8 cellular contexts compared by ENCODE assay signal in the genomic region with DNA sequence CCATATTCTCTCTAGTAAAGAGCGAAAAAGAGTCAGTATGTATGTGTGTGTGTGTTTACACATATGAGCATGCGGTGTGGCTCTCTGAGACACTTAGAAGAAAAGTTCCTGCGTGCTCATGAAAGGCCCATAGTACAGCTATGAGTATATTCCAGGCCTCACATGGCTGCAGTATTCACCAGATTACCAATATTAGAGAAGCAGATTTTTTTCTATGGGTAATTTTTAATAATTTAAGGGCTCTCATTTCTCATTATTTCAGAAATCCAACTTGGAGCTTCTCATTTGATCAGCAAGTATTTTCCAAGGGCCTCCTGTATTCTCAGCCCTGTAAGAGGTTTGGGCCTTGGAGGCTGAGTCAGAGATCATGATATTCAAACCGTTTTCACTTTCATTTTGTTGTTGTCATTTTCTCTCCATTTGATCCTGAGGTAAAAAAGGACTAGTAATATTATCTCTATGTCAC.
DNase-seq lines count a peak whose midpoint lies in the region; ATAC-seq and TF ChIP-seq lines count a peak whose summit lies in the region.

No MANE protein-coding gene starts in this region.

- no peak for TF ChIP-seq EP300 in gastroesophageal sphincter (IDR thresholded peaks at IDR 0.05)

- peak overlapping the region in 1 of 2 donors; percentile 15 for H3K4me3 ChIP-seq in gastroesophageal sphincter
- no peak overlapping the region for H3K4me3 ChIP-seq in BE2C (ENCODE audit: low read depth, low read length)

- H3K9me3 ChIP-seq in gastroesophageal sphincter (no peaks in the 10 kb centered on the region), BE2C (no peaks in the 10 kb centered on the region)

- no peak for TF ChIP-seq CTCF in gastroesophageal sphincter (IDR thresholded peaks at IDR 0.05)
- TF ChIP-seq CTCF in BE2C (IDR thresholded peaks at IDR 0.05; ENCODE audit: low read depth, low read length), result no peak

- H3K27ac ChIP-seq in gastroesophageal sphincter, result peak overlapping the region in 2 of 4 donors; percentile 32 to 45

- H3K27me3 ChIP-seq in gastroesophageal sphincter (no peaks in the 10 kb centered on the region), BE2C (no peaks in the 10 kb centered on the region)

- TF ChIP-seq POLR2A in gastroesophageal sphincter (IDR thresholded peaks at IDR 0.05), result no peak

- H3K36me3 ChIP-seq in gastroesophageal sphincter, result no peaks in the 10 kb centered on the region
- H3K36me3 ChIP-seq in BE2C, result no peaks in the 10 kb centered on the region

- H3K4me1 ChIP-seq in gastroesophageal sphincter (peaks cover 0 to 11% (median 3%) of the 10 kb centered on the region in 3 donors), BE2C (no peaks in the 10 kb centered on the region)

- peak; percentile 18 for DNase-seq in HCEC 1CT
- DNase-seq in MV-4-11 (lab: John Stamatoyannopoulos, UW), result peak; percentile 45
- DNase-seq in astrocyte of the hippocampus (ENCODE audit: low read depth, low spot score), result peak; percentile 30
- peak; percentile 71 to 76 for DNase-seq in lung microvascular endothelial cell (ENCODE audit: low read depth in 2 of 2)
- DNase-seq in BE2C, result no peak
- no peak for DNase-seq in medulla oblongata (ENCODE audit: extremely low spot score)

- ATAC-seq in GM18511 (IDR thresholded peaks at IDR 0.05; ENCODE audit: unreplicated experiment), result peak; percentile 84
- no peak for ATAC-seq in gastroesophageal sphincter

- 34 to 43% methylated on average over 4 of the region's 4 CpGs for WGBS in gastroesophageal sphincter (ENCODE audit: low coverage in 1 of 2), 2 donors

Comparison
In these comparisons a context has a peak if more than half of its experiments do, and no peak if none do; other contexts are left out.
1. DNase-seq: peak in HCEC 1CT (single experiment), MV-4-11 (single experiment), astrocyte of the hippocampus (single experiment) and lung microvascular endothelial cell (2 of 2); none in BE2C (single experiment) and medulla oblongata (single experiment).